Comparison of ENCODE assay signal across 20 cellular contexts in genomic region chr14:105899657-105900397, GRCh38.
DNase-seq lines count a peak whose midpoint lies in the region; ATAC-seq, FAIRE-seq and TF ChIP-seq lines count a peak whose summit lies in the region.
"Had no signal": no experiment of that assay in that cellular context is flagged by ENCODE, and none has a peak within 500 bp of the region (broad histone marks: within the 10 kb centered on the region; RNA-seq: fewer than 3 reads in every experiment).

No MANE protein-coding gene starts in this region.

- TF ChIP-seq POLR2A in K562 (conservative IDR thresholded peaks at IDR 0.05) (no peak), spleen (IDR thresholded peaks at IDR 0.05) (no peak)

- H3K27me3 Mint-ChIP-seq in effector memory CD8-positive, alpha-beta T cell: peaks cover 6 to 49% of the 10 kb centered on the region in 2 donors

- H3K9ac ChIP-seq in K562 (ENCODE audit: insufficient read depth in 1 of 2, low read depth in 2 of 2, low read length in 2 of 2): no peak overlapping the region

- H3K4me1 Mint-ChIP-seq in effector memory CD8-positive, alpha-beta T cell (ENCODE audit: low read depth in 2 of 2): no peaks in the 10 kb centered on the region

- CTCF ChIA-PET in K562 (lab: Yijun Ruan, JAX; ENCODE audit: low intra/inter-chr PET ratio): no interaction called here

- H3K9me1 ChIP-seq in K562 (ENCODE audit: control insufficient read depth, insufficient read depth, low read length): no peaks in the 10 kb centered on the region

- no peaks in the 10 kb centered on the region for H3K79me2 ChIP-seq in K562 (ENCODE audit: control insufficient read depth, insufficient read depth, low read length)

- no peak for ATAC-seq in K562
- ATAC-seq in effector memory CD8-positive, alpha-beta T cell (replicated peaks): no peak
- no peak for ATAC-seq in HG03108 (IDR thresholded peaks at IDR 0.05; ENCODE audit: unreplicated experiment)

- H4K20me1 ChIP-seq in K562 (replicated peaks; ENCODE audit: control insufficient read depth, insufficient read depth, low read length): no peaks in the 10 kb centered on the region

- intact Hi-C loops in K562 (cut with micrococcal nuclease) (no loop called here), spleen (cut with DNase I; ENCODE audit: low total_unique reads) (no loop called here)

- no peaks in the 10 kb centered on the region for H3K36me3 Mint-ChIP-seq in effector memory CD8-positive, alpha-beta T cell (ENCODE audit: insufficient read depth)

- no peak overlapping the region for H3K27ac ChIP-seq in K562 (ENCODE audit: extremely low read depth, low read depth, low read length)
- peak overlapping the region in 1 of 8 donors; percentile 40 for H3K27ac ChIP-seq in spleen
- H3K27ac ChIP-seq: RWPE1 had no signal

- in situ Hi-C loops in K562 (cut with MboI): no loop called here

- TF ChIP-seq CTCF in K562 (IDR thresholded peaks at IDR 0.05 in 2 of 3, conservative IDR thresholded peaks at IDR 0.05 in 1 of 3; ENCODE audit: insufficient read depth in 2 of 3, low read depth in 1 of 3, low read length in 3 of 3) (no peak), spleen (IDR thresholded peaks at IDR 0.05 in 8 of 11, conservative IDR thresholded peaks at IDR 0.05 in 3 of 11) (no peak)

- POLR2A ChIA-PET in K562 (lab: Yijun Ruan, JAX): no interaction called here

- H2AFZ ChIP-seq in K562 (ENCODE audit: low read depth, low read length): no peak overlapping the region

- H3K36me3 ChIP-seq in K562 (ENCODE audit: control insufficient read depth, insufficient read depth, low read length) (no peaks in the 10 kb centered on the region), spleen (no peaks in the 10 kb centered on the region)

- DNase-seq in HuH-7 (ENCODE audit: low spot score) (peak; percentile 3), K562 (ENCODE audit: extremely low read depth in 1 of 4, low spot score in 3 of 4) (peak in 3 of 4 experiments; percentile 2 to 3 (median 3)), spleen (peak; percentile 57), inferior parietal cortex (ENCODE audit: extremely low spot score) (no peak)
- DNase-seq in effector memory CD8-positive, alpha-beta T cell: no peak
- DNase-seq: CD4-positive, alpha-beta T cell; COR-L47; DMS 273 treated with DMSO at 0.1 percent for 48 hours; DND-41; NCI-H1092 treated with DMSO at 0.1 percent for 48 hours; NCI-H1436 treated with DMSO at 0.1 percent for 48 hours; NCI-H2029; NCI-H226; NCI-H510A treated with DMSO at 0.1 percent for 48 hours; NCI-H748 treated with DMSO at 0.1 percent for 48 hours had no signal

- H3K9me3 ChIP-seq in K562 (replicated peaks; ENCODE audit: control insufficient read depth, insufficient read depth, low read depth, low read length): no peaks in the 10 kb centered on the region
- no peaks in the 10 kb centered on the region for H3K9me3 ChIP-seq in spleen

- H3K4me1 ChIP-seq in K562 (replicated peaks in 1 of 2; ENCODE audit: control insufficient read depth in 2 of 2, insufficient read depth in 2 of 2, low read length in 2 of 2) (no peaks in the 10 kb centered on the region), spleen (peaks cover 0 to 12% (median 2%) of the 10 kb centered on the region in 6 donors)

- no peak for TF ChIP-seq EP300 in K562 (IDR thresholded peaks at IDR 0.05; ENCODE audit: low read length)

- H3K9me3 Mint-ChIP-seq in effector memory CD8-positive, alpha-beta T cell: no peaks in the 10 kb centered on the region
- H3K9me3 Mint-ChIP-seq: CD4-positive, alpha-beta T cell had no signal

- WGBS in K562 (ENCODE audit: insufficient coverage, low coverage, missing lambda C conversion rate): 3% methylated on average over 8 of the region's 11 CpGs
- WGBS in spleen, 5 donors: 47 to 65% (median 52%) methylated on average over 5 to 11 of the region's 11 CpGs; no CpG with 5 or more reads in 1 of the 5 donors

- H3K4me3 ChIP-seq in GM08714 (ENCODE audit: low read length) (peak overlapping the region; percentile 47; the same call in 1 of the 2 replicates), K562 (no peak overlapping the region), spleen (peak overlapping the region in 3 of 8 donors; percentile 9 to 44 (median 10))

- H3K27ac Mint-ChIP-seq in effector memory CD8-positive, alpha-beta T cell: no peak overlapping the region
- H3K27ac Mint-ChIP-seq: CD4-positive, alpha-beta T cell had no signal

- H3K4me2 ChIP-seq in K562 (ENCODE audit: insufficient read depth, low read length): no peak overlapping the region

- no peaks in the 10 kb centered on the region; a peak in 1 of 5 replicates for H3K27me3 ChIP-seq in K562 (ENCODE audit: control insufficient read depth in 2 of 2, insufficient read depth in 2 of 2, low read length in 2 of 2)
- peaks cover 0 to 32% (median 0%) of the 10 kb centered on the region in 7 donors for H3K27me3 ChIP-seq in spleen (replicated peaks in 1 of 7)

- FAIRE-seq in K562 (lab: Jason Lieb, UNC): no peak
- FAIRE-seq: GM18507, H1 had no signal

- no peak for TF ChIP-seq RAD21 in K562 (CRISPR knock-in tag; conservative IDR thresholded peaks at IDR 0.05 in 1 of 2, IDR thresholded peaks at IDR 0.05 in 1 of 2)

- BruUV-seq in K562 (replicated peaks; lab: Mats Ljungman, UMichigan): no TSS peak

- H3K4me3 Mint-ChIP-seq in effector memory CD8-positive, alpha-beta T cell: no peak overlapping the region
- H3K4me3 Mint-ChIP-seq: CD4-positive, alpha-beta T cell had no signal

TF ChIP-seq in K562, 482 proteins besides CTCF, POLR2A, EP300 and RAD21:
- peak; percentile 48; the same call in 1 of the 2 replicates for TF ChIP-seq NFIC (IDR thresholded peaks at IDR 0.05)
- TF ChIP-seq SNIP1 (IDR thresholded peaks at IDR 0.05; ENCODE audit: low read depth): no peak
- TF ChIP-seq RCOR1 (IDR thresholded peaks at IDR 0.05; ENCODE audit: borderline replicate concordance in 1 of 2, low read depth in 2 of 2, low read length in 2 of 2): no peak
TF ChIP-seq in K562: peak in this region for 1.

Comparison
In these comparisons a context has a peak if more than half of its experiments do, and no peak if none do; other contexts are left out.
1. DNase-seq: peak in HuH-7 (single experiment), K562 (3 of 4) and spleen (single experiment); none in effector memory CD8-positive, alpha-beta T cell (0 of 3) and inferior parietal cortex (single experiment).